1 cellular context compared by ENCODE assay signal in the genomic region with DNA sequence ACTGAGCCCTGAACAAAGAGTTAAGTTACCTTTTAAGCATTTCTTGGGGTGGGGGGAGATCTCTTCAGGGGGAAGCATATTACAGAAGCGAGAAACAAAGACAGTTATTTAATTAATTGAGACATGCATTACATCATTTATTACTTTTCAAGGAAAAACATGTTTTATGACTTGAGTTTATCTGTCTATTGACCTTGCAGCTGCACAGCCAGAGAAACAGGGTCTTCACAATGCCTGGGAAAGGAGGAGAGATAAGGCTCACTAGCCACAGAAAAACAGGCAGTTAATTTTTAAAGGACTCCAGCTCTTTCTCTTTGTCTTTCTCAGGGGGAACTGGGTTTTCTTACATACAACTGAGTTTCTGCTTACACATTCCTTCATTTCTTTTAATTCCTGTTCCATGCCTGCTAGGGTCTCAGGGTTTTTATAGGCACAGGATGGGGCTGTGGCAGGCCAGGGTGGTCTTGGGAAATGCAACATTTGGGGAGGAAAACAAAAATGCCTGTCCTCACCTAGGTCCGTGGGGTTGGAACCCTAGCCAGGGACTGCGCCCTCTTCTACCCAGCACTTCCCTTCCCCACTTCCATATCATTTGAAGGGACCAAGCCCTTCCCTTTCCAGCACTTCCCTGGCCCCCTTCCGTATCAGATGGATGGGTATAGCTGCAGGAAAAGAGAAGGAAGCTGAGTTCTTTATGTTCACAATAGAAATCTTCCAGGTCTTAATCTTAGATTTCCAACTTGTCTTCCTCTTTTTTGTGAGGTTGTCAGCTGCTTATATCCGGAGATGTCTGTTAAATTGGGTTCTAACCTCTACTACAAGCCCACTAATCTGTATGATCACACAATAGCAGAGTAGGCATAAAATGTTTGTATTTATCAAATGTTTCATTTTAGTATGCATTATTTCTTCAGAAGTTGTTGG.
A peak's percentile ranks its signal among the peaks of the same experiment; 100 is the strongest.
TF ChIP-seq lines count a peak whose summit lies in the region.

No MANE protein-coding gene starts in this region.

TF ChIP-seq in K562, 482 proteins besides CTCF, POLR2A, EP300 and RAD21 (continued from another document and continues in another):
- TF ChIP-seq TFAP4 (CRISPR knock-in tag; IDR thresholded peaks at IDR 0.05; ENCODE audit: borderline replicate concordance) (no peak), NBN (IDR thresholded peaks at IDR 0.05; ENCODE audit: low read depth) (no peak), CXXC5 (CRISPR knock-in tag; IDR thresholded peaks at IDR 0.05) (0 out of 2 replicates have a peak, but pooled peaks have one; percentile 11), ZNF445 (CRISPR knock-in tag; IDR thresholded peaks at IDR 0.05; ENCODE audit: low read depth) (no peak), TAL1 (IDR thresholded peaks at IDR 0.05) (peak; percentile 50; the same call in 1 of the 2 replicates), ZNF696 (CRISPR knock-in tag; conservative IDR thresholded peaks at IDR 0.05) (no peak), SPI1 (IDR thresholded peaks at IDR 0.05; ENCODE audit: borderline replicate concordance, low read depth, low read length) (peak; percentile 86; the same call in 1 of the 2 replicates), SMC3 (conservative IDR thresholded peaks at IDR 0.05; ENCODE audit: insufficient read depth, low read depth, low read length) (no peak), HDAC1 (IDR thresholded peaks at IDR 0.05) (no peak), GTF2F1 (IDR thresholded peaks at IDR 0.05; ENCODE audit: low read depth, low read length) (no peak), ZC3H11A (IDR thresholded peaks at IDR 0.05; ENCODE audit: low read depth, low read length) (no peak), ZNF764 (CRISPR knock-in tag; IDR thresholded peaks at IDR 0.05; ENCODE audit: low read depth) (no peak), POLR2B (IDR thresholded peaks at IDR 0.05; ENCODE audit: low read depth, partially characterized antibody) (no peak), HMGXB4 (CRISPR knock-in tag; IDR thresholded peaks at IDR 0.05) (no peak), SIRT6 (IDR thresholded peaks at IDR 0.05; ENCODE audit: low read depth, low read length) (no peak), FOXA3 (CRISPR knock-in tag; conservative IDR thresholded peaks at IDR 0.05 in 1 of 2, IDR thresholded peaks at IDR 0.05 in 1 of 2) (no peak), ZNF586 (CRISPR knock-in tag; conservative IDR thresholded peaks at IDR 0.05) (no peak), HSF4 (CRISPR knock-in tag; IDR thresholded peaks at IDR 0.05; ENCODE audit: borderline replicate concordance) (no peak), HEY1 (CRISPR knock-in tag; IDR thresholded peaks at IDR 0.05; ENCODE audit: borderline replicate concordance) (no peak), KLF16 (IDR thresholded peaks at IDR 0.05) (no peak), ZNF146 (CRISPR knock-in tag; IDR thresholded peaks at IDR 0.05; ENCODE audit: unreplicated experiment) (no peak), ZNF592 (IDR thresholded peaks at IDR 0.05) (peak; percentile 36), ZNF431 (CRISPR knock-in tag; IDR thresholded peaks at IDR 0.05) (no peak), MIER1 (IDR thresholded peaks at IDR 0.05; ENCODE audit: low read depth) (no peak), E2F6 (IDR thresholded peaks at IDR 0.05; ENCODE audit: borderline replicate concordance in 1 of 2, extremely low read depth in 1 of 2, insufficient read depth in 1 of 2, insufficient read length in 1 of 2, low read depth in 1 of 2, low read length in 1 of 2, poor library complexity in 1 of 2, severe bottlenecking in 1 of 2) (no peak), ZNF75A (CRISPR knock-in tag; IDR thresholded peaks at IDR 0.05) (no peak), SRSF7 (optimal IDR thresholded peaks at IDR 0.05; ENCODE audit: low read depth, low read length) (no peak), ZNF253 (CRISPR knock-in tag; conservative IDR thresholded peaks at IDR 0.05) (no peak), E4F1 (CRISPR knock-in tag; IDR thresholded peaks at IDR 0.05; ENCODE audit: borderline replicate concordance) (no peak), SRF (CRISPR knock-in tag; IDR thresholded peaks at IDR 0.05) (no peak), ARID2 (IDR thresholded peaks at IDR 0.05) (no peak), ZNF436 (CRISPR knock-in tag; IDR thresholded peaks at IDR 0.05) (no peak), CHD4 (IDR thresholded peaks at IDR 0.05; ENCODE audit: insufficient read depth, insufficient replicate concordance, low read depth, low read length, poor library complexity, severe bottlenecking) (no peak), E2F1 (CRISPR knock-in tag; IDR thresholded peaks at IDR 0.05) (no peak), WHSC1 (IDR thresholded peaks at IDR 0.05; ENCODE audit: low read length) (no peak), ZNF511 (CRISPR knock-in tag; IDR thresholded peaks at IDR 0.05) (no peak), EWSR1 (IDR thresholded peaks at IDR 0.05; ENCODE audit: borderline replicate concordance, low read depth, partially characterized antibody) (no peak), MYBL2 (IDR thresholded peaks at IDR 0.05; ENCODE audit: low read depth) (no peak), MYBL2 (CRISPR knock-in tag; IDR thresholded peaks at IDR 0.05; ENCODE audit: borderline replicate concordance) (no peak), THRAP3 (IDR thresholded peaks at IDR 0.05; ENCODE audit: borderline replicate concordance) (no peak), PHF8 (IDR thresholded peaks at IDR 0.05; ENCODE audit: borderline replicate concordance, low read length) (no peak), SAFB2 (IDR thresholded peaks at IDR 0.05; ENCODE audit: borderline replicate concordance, low read depth, low read length, severe bottlenecking) (no peak), NR2C2 (CRISPR knock-in tag; IDR thresholded peaks at IDR 0.05) (no peak), NR2C2 (tag; IDR thresholded peaks at IDR 0.05) (no peak), NCOA6 (IDR thresholded peaks at IDR 0.05) (no peak), SUPT5H (IDR thresholded peaks at IDR 0.05) (no peak), ATF7 (IDR thresholded peaks at IDR 0.05) (peak; percentile 70; the same call in 1 of the 2 replicates), SMARCB1 (IDR thresholded peaks at IDR 0.05; ENCODE audit: insufficient read length, low read depth) (no peak), ZEB2 (IDR thresholded peaks at IDR 0.05) (no peak), HIVEP1 (CRISPR knock-in tag; IDR thresholded peaks at IDR 0.05) (no peak), RAD51 (IDR thresholded peaks at IDR 0.05; ENCODE audit: borderline replicate concordance, low read depth) (no peak), JUNB (CRISPR knock-in tag; conservative IDR thresholded peaks at IDR 0.05) (no peak), RBFOX2 (IDR thresholded peaks at IDR 0.05; ENCODE audit: low read depth, low read length) (no peak)
- TF ChIP-seq, protein P1, sequence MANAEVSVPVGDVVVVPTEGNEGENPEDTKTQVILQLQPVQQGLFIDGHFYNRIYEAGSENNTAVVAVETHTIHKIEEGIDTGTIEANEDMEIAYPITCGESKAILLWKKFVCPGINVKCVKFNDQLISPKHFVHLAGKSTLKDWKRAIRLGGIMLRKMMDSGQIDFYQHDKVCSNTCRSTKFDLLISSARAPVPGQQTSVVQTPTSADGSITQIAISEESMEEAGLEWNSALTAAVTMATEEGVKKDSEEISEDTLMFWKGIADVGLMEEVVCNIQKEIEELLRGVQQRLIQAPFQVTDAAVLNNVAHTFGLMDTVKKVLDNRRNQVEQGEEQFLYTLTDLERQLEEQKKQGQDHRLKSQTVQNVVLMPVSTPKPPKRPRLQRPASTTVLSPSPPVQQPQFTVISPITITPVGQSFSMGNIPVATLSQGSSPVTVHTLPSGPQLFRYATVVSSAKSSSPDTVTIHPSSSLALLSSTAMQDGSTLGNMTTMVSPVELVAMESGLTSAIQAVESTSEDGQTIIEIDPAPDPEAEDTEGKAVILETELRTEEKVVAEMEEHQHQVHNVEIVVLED (CRISPR knock-in tag; IDR thresholded peaks at IDR 0.05): no peak
